ENCODE assay signal across 23 cellular contexts in the genomic region with DNA sequence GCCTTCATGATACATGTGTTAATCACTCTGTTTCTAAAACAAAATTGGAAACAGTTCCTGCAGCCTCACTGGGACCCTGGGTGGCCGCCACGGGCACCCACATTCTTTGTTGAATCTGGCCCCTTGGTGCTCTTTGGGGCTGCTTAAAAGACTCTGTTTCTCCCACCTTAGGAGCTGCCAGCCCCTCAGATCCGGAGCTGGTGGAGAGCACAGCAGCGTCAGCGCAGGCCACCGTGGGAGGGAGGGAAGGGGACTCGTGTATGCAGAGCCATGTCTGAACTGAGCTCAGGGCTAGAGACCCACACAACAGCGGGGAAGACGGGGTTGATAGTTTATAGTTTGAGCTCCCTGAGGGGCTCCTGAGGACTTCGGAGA.
DNase-seq lines count a peak whose midpoint lies in the region; ATAC-seq and TF ChIP-seq lines count a peak whose summit lies in the region.
"Had no signal": no experiment of that assay in that cellular context is flagged by ENCODE, and none has a peak within 500 bp of the region (broad histone marks: within the 10 kb centered on the region; RNA-seq: fewer than 3 reads in every experiment).

No MANE protein-coding gene starts in this region.

- H3K27me3 Mint-ChIP-seq in chondrocyte (ENCODE audit: low read depth) (peaks cover 1% of the 10 kb centered on the region), nephron (ENCODE audit: low read depth) (peaks cover 8% of the 10 kb centered on the region)
- H3K27me3 Mint-ChIP-seq: stimulated activated naive CD8-positive, alpha-beta T cell treated with anti-CD3 and anti-CD28 coated beads, Interleukin-15, Interleukin-2, amounts not matched to agents 100 ng/mL and 50 ng/mL, for 24 hours had no signal

- H3K4me3 Mint-ChIP-seq in chondrocyte (ENCODE audit: unreplicated experiment) (no peak overlapping the region), nephron (no peak overlapping the region)
- H3K4me3 Mint-ChIP-seq in stimulated activated effector memory CD8-positive, alpha-beta T cell treated with anti-CD3 and anti-CD28 coated beads, Interleukin-12 subunit alpha, Interleukin-12 subunit beta, amount 100 ng/mL, for 72 hours: no peak overlapping the region
- H3K4me3 Mint-ChIP-seq: CD8-positive, alpha-beta memory T cell; stimulated activated naive CD8-positive, alpha-beta T cell treated with anti-CD3 and anti-CD28 coated beads, Interleukin-15, Interleukin-2, amounts not matched to agents 100 ng/mL and 50 ng/mL, for 24 hours had no signal

- no peak for TF ChIP-seq CTCF in left ventricle myocardium inferior (IDR thresholded peaks at IDR 0.05; ENCODE audit: borderline replicate concordance)
- no peak for TF ChIP-seq CTCF in chondrocyte (IDR thresholded peaks at IDR 0.05)
- no peak for TF ChIP-seq CTCF in nephron (IDR thresholded peaks at IDR 0.05; ENCODE audit: unreplicated experiment in 3 of 3)

- intact Hi-C loops in left ventricle myocardium inferior (cut with micrococcal nuclease) (no loop called here), left ventricle myocardium superior (cut with micrococcal nuclease) (no loop called here)

- H3K9me3 ChIP-seq in left ventricle myocardium inferior (replicated peaks): no peaks in the 10 kb centered on the region
- H3K9me3 ChIP-seq: A549, body of pancreas, neutrophil, thyroid gland had no signal

- ATAC-seq in left ventricle myocardium superior (no peak), GM21367 (IDR thresholded peaks at IDR 0.05; ENCODE audit: unreplicated experiment) (no peak), GM21576 (IDR thresholded peaks at IDR 0.05; ENCODE audit: unreplicated experiment) (no peak)
- no peak for ATAC-seq in stimulated activated effector memory CD8-positive, alpha-beta T cell treated with anti-CD3 and anti-CD28 coated beads, Interleukin-12 subunit alpha, Interleukin-12 subunit beta, amount 100 ng/mL, for 72 hours
- ATAC-seq: A549 had no signal

- peak overlapping the region; percentile 69 for H3K27ac Mint-ChIP-seq in chondrocyte (ENCODE audit: unreplicated experiment)
- peak overlapping the region; percentile 11 to 69 (median 46) for H3K27ac Mint-ChIP-seq in nephron
- no peak overlapping the region for H3K27ac Mint-ChIP-seq in stimulated activated effector memory CD8-positive, alpha-beta T cell treated with anti-CD3 and anti-CD28 coated beads, Interleukin-12 subunit alpha, Interleukin-12 subunit beta, amount 100 ng/mL, for 72 hours
- H3K27ac Mint-ChIP-seq: CD8-positive, alpha-beta memory T cell; stimulated activated naive CD8-positive, alpha-beta T cell treated with anti-CD3 and anti-CD28 coated beads, Interleukin-15, Interleukin-2, amounts not matched to agents 100 ng/mL and 50 ng/mL, for 24 hours had no signal

- H3K36me3 ChIP-seq in left ventricle myocardium inferior: no peaks in the 10 kb centered on the region
- H3K36me3 ChIP-seq: neutrophil, thyroid gland had no signal

- H3K27ac ChIP-seq in left ventricle myocardium inferior (replicated peaks): peak overlapping the region; percentile 64
- H3K27ac ChIP-seq: A549, body of pancreas, neutrophil, thyroid gland had no signal

- H3K4me1 ChIP-seq in left ventricle myocardium inferior: peaks cover 31% of the 10 kb centered on the region
- H3K4me1 ChIP-seq: A549, body of pancreas had no signal

- H3K36me3 Mint-ChIP-seq in chondrocyte (ENCODE audit: low read depth): no peaks in the 10 kb centered on the region
- no peaks in the 10 kb centered on the region for H3K36me3 Mint-ChIP-seq in nephron (ENCODE audit: low read depth)
- no peaks in the 10 kb centered on the region for H3K36me3 Mint-ChIP-seq in stimulated activated effector memory CD8-positive, alpha-beta T cell treated with anti-CD3 and anti-CD28 coated beads, Interleukin-12 subunit alpha, Interleukin-12 subunit beta, amount 100 ng/mL, for 72 hours
- H3K36me3 Mint-ChIP-seq: CD8-positive, alpha-beta memory T cell had no signal

- H3K4me3 ChIP-seq in left ventricle myocardium inferior: peak overlapping the region; percentile 29
- H3K4me3 ChIP-seq: A549, body of pancreas, thyroid gland had no signal

- H3K27me3 ChIP-seq in left ventricle myocardium inferior (ENCODE audit: low read depth): peaks cover 3% of the 10 kb centered on the region
- H3K27me3 ChIP-seq: body of pancreas, neutrophil, thyroid gland had no signal

- H3K4me1 Mint-ChIP-seq in chondrocyte (ENCODE audit: low read depth) (peaks cover 31% of the 10 kb centered on the region), nephron (peaks cover 50% of the 10 kb centered on the region)
- peaks cover 7% of the 10 kb centered on the region for H3K4me1 Mint-ChIP-seq in stimulated activated effector memory CD8-positive, alpha-beta T cell treated with anti-CD3 and anti-CD28 coated beads, Interleukin-12 subunit alpha, Interleukin-12 subunit beta, amount 100 ng/mL, for 72 hours

- DNase-seq in left ventricle myocardium inferior: no peak
- DNase-seq in left ventricle myocardium superior: no peak
- DNase-seq in chondrocyte (ENCODE audit: low spot score): no peak
- DNase-seq in stimulated activated effector memory CD8-positive, alpha-beta T cell treated with anti-CD3 and anti-CD28 coated beads, Interleukin-12 subunit alpha, Interleukin-12 subunit beta, amount 100 ng/mL, for 72 hours (ENCODE audit: low spot score in 2 of 2): no peak
- DNase-seq in 8988T: no peak
- DNase-seq: activated CD4-positive, alpha-beta T cell treated with anti-CD3 and anti-CD28 coated beads for 48 hours; activated CD8-positive, alpha-beta memory T cell treated with anti-CD3 and anti-CD28 coated beads for 24 hours; activated gamma-delta T cell; activated T-cell treated with anti-CD3 and anti-CD28 coated beads, Interleukin-2, amount 50 U/mL, for 1 hour; CD8-positive, alpha-beta memory T cell; kidney glomerular epithelial cell; NCI-H1436 treated with DMSO at 0.1 percent for 48 hours; NCI-H2107; NCI-H82; T-helper 2 cell; thyroid gland had no signal

- H3K9me3 Mint-ChIP-seq in chondrocyte (ENCODE audit: low read depth) (no peaks in the 10 kb centered on the region), nephron (no peaks in the 10 kb centered on the region)
- no peaks in the 10 kb centered on the region for H3K9me3 Mint-ChIP-seq in stimulated activated effector memory CD8-positive, alpha-beta T cell treated with anti-CD3 and anti-CD28 coated beads, Interleukin-12 subunit alpha, Interleukin-12 subunit beta, amount 100 ng/mL, for 72 hours
- H3K9me3 Mint-ChIP-seq: CD8-positive, alpha-beta memory T cell; stimulated activated naive CD8-positive, alpha-beta T cell treated with anti-CD3 and anti-CD28 coated beads, Interleukin-15, Interleukin-2, amounts not matched to agents 100 ng/mL and 50 ng/mL, for 24 hours had no signal
